ENCODE assay signal across 7 cellular contexts in the genomic region with DNA sequence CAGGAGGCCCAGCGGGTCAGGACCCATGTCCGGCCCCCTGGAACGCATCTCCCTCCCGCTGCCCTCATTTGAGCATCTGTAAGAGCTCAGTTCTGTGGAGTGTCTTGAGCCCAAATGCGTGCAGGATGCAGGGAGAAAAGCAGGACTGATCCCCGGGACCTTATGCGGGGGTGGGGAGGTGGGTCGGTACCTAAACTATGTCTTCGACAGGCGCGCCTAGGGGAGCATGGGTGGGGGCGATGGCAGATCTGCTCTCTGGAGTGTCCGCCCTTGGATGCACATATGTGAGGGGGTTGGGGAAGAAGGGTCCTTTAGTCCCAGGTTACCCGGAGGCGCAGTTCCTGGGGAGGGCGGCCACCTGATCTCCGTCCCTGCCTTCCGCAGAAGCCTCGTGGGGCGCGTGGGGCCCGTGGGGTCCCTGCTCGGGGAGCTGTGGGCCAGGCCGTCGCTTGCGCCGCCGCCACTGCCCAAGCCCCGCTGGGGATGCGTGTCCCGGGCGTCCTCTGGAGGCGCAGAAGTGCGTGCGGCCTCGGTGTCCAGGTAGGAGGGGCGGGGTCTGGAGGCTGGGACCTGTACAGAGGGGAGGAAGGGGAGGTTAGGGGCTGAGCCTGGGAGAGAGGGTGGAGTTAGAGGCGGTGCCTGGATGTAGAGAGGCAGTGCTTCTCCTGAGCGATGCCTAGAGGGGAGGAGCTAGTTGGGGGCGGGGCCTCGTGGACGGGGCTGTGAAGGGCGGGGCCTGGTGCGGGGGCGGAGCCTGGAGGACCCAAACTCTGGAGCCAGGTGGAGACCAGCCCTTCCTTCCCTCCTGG. TPM values are rescaled to one million over a fixed set of nuclear protein-coding genes. Genes with fewer than 3 reads are reported as not detected.
DNase-seq lines count a peak whose midpoint lies in the region; ATAC-seq and TF ChIP-seq lines count a peak whose summit lies in the region.

No MANE protein-coding gene starts in this region.

- DNase-seq in OCI-LY7 (ENCODE audit: low spot score) = peak; percentile 78
- peak; percentile 36 for DNase-seq in activated gamma-delta T cell (lab: John Stamatoyannopoulos, UW)
- DNase-seq in iPS DF 4.7 (ENCODE audit: extremely low read depth, low spot score) = peak; percentile 62
- peak; percentile 70 to 74 for DNase-seq in stimulated activated CD4-positive, alpha-beta T cell treated with anti-CD3 and anti-CD28 coated beads, Interleukin-4, amount 100 ng/mL, for 4 hours

- no peaks in the 10 kb centered on the region for H3K9me2 ChIP-seq in OCI-LY7 (ENCODE audit: insufficient read depth, low read length)

- H3K27ac ChIP-seq in OCI-LY7 (ENCODE audit: low read depth, low read length, poor library complexity, severe bottlenecking) = no peak overlapping the region

- H3K36me3 ChIP-seq in OCI-LY7 (ENCODE audit: insufficient read depth, low read length) = no peaks in the 10 kb centered on the region

- no peaks in the 10 kb centered on the region for H3K9me3 ChIP-seq in OCI-LY7 (ENCODE audit: low read length)

- H2AFZ ChIP-seq in OCI-LY7 (ENCODE audit: low read length) = no peak overlapping the region

- no peak for TF ChIP-seq CTCF in OCI-LY7 (conservative IDR thresholded peaks at IDR 0.05; ENCODE audit: low read length)

- no peaks in the 10 kb centered on the region for H4K20me1 ChIP-seq in OCI-LY7 (ENCODE audit: insufficient read depth, low read length)

- peaks cover 14% of the 10 kb centered on the region for H3K4me1 ChIP-seq in OCI-LY7 (ENCODE audit: insufficient read depth, low read length, poor library complexity, severe bottlenecking)

- BruUV-seq in OCI-LY7 (replicated peaks; lab: Mats Ljungman, UMichigan) = no TSS peak

- no peaks in the 10 kb centered on the region for H3K79me2 ChIP-seq in OCI-LY7 (ENCODE audit: insufficient read depth, low read depth, low read length)

- ATAC-seq in GM21390 (IDR thresholded peaks at IDR 0.05; ENCODE audit: unreplicated experiment) (peak; percentile 58), HG02852 (IDR thresholded peaks at IDR 0.05; ENCODE audit: unreplicated experiment) (no peak), HG02678 (IDR thresholded peaks at IDR 0.05; ENCODE audit: unreplicated experiment) (no peak)

- 0 out of 2 replicates have a peak overlapping the region, but pooled peaks have one; percentile 13 for H3K4me2 ChIP-seq in OCI-LY7 (ENCODE audit: low read length)

- no peak overlapping the region for H3K4me3 ChIP-seq in OCI-LY7 (ENCODE audit: low read depth, low read length, poor library complexity, severe bottlenecking)

- POLR2A ChIA-PET in OCI-LY7 (lab: Charles Lee) = interaction anchor here (0.6 kb wide), 2 partner anchors 9 to 12 kb away, joined by 3 to 6 read pairs; no protein-coding TSS in a partner anchor

- CTCF ChIA-PET in OCI-LY7 (lab: Charles Lee; ENCODE audit: unreplicated experiment) = no interaction called here

- intact Hi-C loops in OCI-LY7 (cut with micrococcal nuclease; ENCODE audit: unreplicated experiment) = no loop called here

RNA-seq across cellular contexts. Expression of a gene that starts 2.8 kb away (rescaled TPM):
- 0.19 TPM in 1 of 2 replicates, not detected in the other for total RNA-seq in OCI-LY7 (2014; rRNA removed; shearing (Covaris generic))
- total RNA-seq in OCI-LY7 (2022) = 0.48 and 0.51 TPM in 2 replicates

RNA-seq across cellular contexts. Expression of a gene that starts 12.2 kb away (rescaled TPM):
- total RNA-seq in OCI-LY7 (2014; rRNA removed; shearing (Covaris generic)) = 5.4 and 6.9 TPM in 2 replicates
- 35.3 and 35.8 TPM in 2 replicates for total RNA-seq in OCI-LY7 (2022)

RNA-seq across cellular contexts. Expression of a gene that starts 24.9 kb away (rescaled TPM):
- 275 and 320 TPM in 2 replicates for total RNA-seq in OCI-LY7 (2014; rRNA removed; shearing (Covaris generic))
- total RNA-seq in OCI-LY7 (2022) = 421 and 429 TPM in 2 replicates

RNA-seq across cellular contexts. Expression of a gene that starts 25.6 kb away (rescaled TPM):
- total RNA-seq in OCI-LY7 (2014; rRNA removed; shearing (Covaris generic)) = 7.1 and 10.5 TPM in 2 replicates
- 6.4 and 8.7 TPM in 2 replicates for total RNA-seq in OCI-LY7 (2022)
